In genomic region chr11:117901601-117902000, GRCh38 we compare ENCODE assay signal across 27 cellular contexts. TPM values are rescaled to one million over a fixed set of nuclear protein-coding genes. Genes with fewer than 3 reads are reported as not detected.
DNase-seq lines count a peak whose midpoint lies in the region; ATAC-seq and TF ChIP-seq lines count a peak whose summit lies in the region.
"Had no signal": no experiment of that assay in that cellular context is flagged by ENCODE, and none has a peak within 500 bp of the region (broad histone marks: within the 10 kb centered on the region; RNA-seq: fewer than 3 reads in every experiment).

No MANE protein-coding gene starts in this region.

- H3K9ac ChIP-seq in BLaER1: no peak overlapping the region

- no peak overlapping the region for H3K27ac ChIP-seq in BLaER1
- H3K27ac ChIP-seq: C4-2B, SJSA1 had no signal

- no peaks in the 10 kb centered on the region for H4K20me1 ChIP-seq in BLaER1

- intact Hi-C loops in CD14-positive monocyte (cut with micrococcal nuclease): loop anchor here (2.0 to 10.0 kb wide), 3 partner anchors 47 to 79 kb away; partner anchors contain the start of gene FXYD2 (in 1 of the 2)
- intact Hi-C loops in sciatic nerve (cut with DNase I): loop anchor here (10.0 kb wide), 1 partner anchor 57 kb away; no protein-coding TSS in a partner anchor

- peaks cover 25% of the 10 kb centered on the region for H3K4me1 ChIP-seq in BLaER1
- H3K4me1 ChIP-seq: SJSA1 had no signal

- peaks cover 0 to 1% (median 0%) of the 10 kb centered on the region in 7 donors for H3K9me3 Mint-ChIP-seq in CD14-positive monocyte
- H3K9me3 Mint-ChIP-seq in memory B cell: no peaks in the 10 kb centered on the region
- no peaks in the 10 kb centered on the region for H3K9me3 Mint-ChIP-seq in activated T-cell treated with anti-CD3 and anti-CD28 coated beads, Interleukin-2, amount 50 U/mL, for 24 hours
- H3K9me3 Mint-ChIP-seq: CD8-positive, alpha-beta memory T cell had no signal

- ATAC-seq in memory B cell (ENCODE audit: low read depth): no peak
- ATAC-seq in sciatic nerve: no peak
- ATAC-seq: PC-3 had no signal

- no peak for TF ChIP-seq CTCF in CD14-positive monocyte (IDR thresholded peaks at IDR 0.05)

- no peak overlapping the region for H3K4me3 ChIP-seq in BLaER1
- H3K4me3 ChIP-seq: MG63, SJSA1 had no signal

- no peaks in the 10 kb centered on the region for H3K9me3 ChIP-seq in BLaER1
- H3K9me3 ChIP-seq: MG63, SJSA1 had no signal

- peaks cover 21% of the 10 kb centered on the region for H3K4me1 Mint-ChIP-seq in CD14-positive monocyte
- peaks cover 13% of the 10 kb centered on the region for H3K4me1 Mint-ChIP-seq in memory B cell
- no peaks in the 10 kb centered on the region for H3K4me1 Mint-ChIP-seq in activated T-cell treated with anti-CD3 and anti-CD28 coated beads, Interleukin-2, amount 50 U/mL, for 24 hours (ENCODE audit: low read depth)

- H3K4me2 ChIP-seq in BLaER1: peak overlapping the region; percentile 5; the same call in 1 of the 2 replicates

- H3K4me3 Mint-ChIP-seq in CD14-positive monocyte (no peak overlapping the region), memory B cell (no peak overlapping the region)
- H3K4me3 Mint-ChIP-seq in activated T-cell treated with anti-CD3 and anti-CD28 coated beads, Interleukin-2, amount 50 U/mL, for 24 hours: no peak overlapping the region
- H3K4me3 Mint-ChIP-seq: CD8-positive, alpha-beta memory T cell had no signal

- H3K27me3 Mint-ChIP-seq in CD14-positive monocyte (ENCODE audit: low read depth in 3 of 3) (peaks cover 2 to 3% (median 2%) of the 10 kb centered on the region in 3 donors), memory B cell (no peaks in the 10 kb centered on the region)
- no peaks in the 10 kb centered on the region for H3K27me3 Mint-ChIP-seq in activated T-cell treated with anti-CD3 and anti-CD28 coated beads, Interleukin-2, amount 50 U/mL, for 24 hours

- H3K36me3 Mint-ChIP-seq in CD14-positive monocyte: no peaks in the 10 kb centered on the region
- no peaks in the 10 kb centered on the region for H3K36me3 Mint-ChIP-seq in memory B cell
- no peaks in the 10 kb centered on the region for H3K36me3 Mint-ChIP-seq in activated T-cell treated with anti-CD3 and anti-CD28 coated beads, Interleukin-2, amount 50 U/mL, for 24 hours (ENCODE audit: low read depth)
- H3K36me3 Mint-ChIP-seq: CD8-positive, alpha-beta memory T cell had no signal

- H3K27ac Mint-ChIP-seq in CD14-positive monocyte: no peak overlapping the region
- H3K27ac Mint-ChIP-seq in memory B cell: peak overlapping the region; percentile 50
- H3K27ac Mint-ChIP-seq in activated T-cell treated with anti-CD3 and anti-CD28 coated beads, Interleukin-2, amount 50 U/mL, for 24 hours: no peak overlapping the region

- DNase-seq in CD14-positive monocyte (ENCODE audit: low spot score) (peak; percentile 43), memory B cell (ENCODE audit: low spot score in 2 of 2) (no peak), sciatic nerve (ENCODE audit: low spot score) (peak; percentile 42), midbrain (lab: John Stamatoyannopoulos, UW) (no peak), UCSD-AML1 (lab: John Stamatoyannopoulos, UW; ENCODE audit: unreplicated experiment) (no peak)
- no peak for DNase-seq in activated T-cell treated with anti-CD3 and anti-CD28 coated beads, Interleukin-2, amount 50 U/mL, for 24 hours
- DNase-seq: DMS 273 treated with DMSO at 0.1 percent for 48 hours; GF-D8; HCEC 1CT; IMR-90; KG1; MG63; NCI-H1105 treated with DMSO at 0.1 percent for 48 hours; NCI-H146; NCI-H1930; NCI-H2107; NCI-H524 treated with DMSO at 0.1 percent for 48 hours; NCI-H82; NK-92 treated with Interleukin-12 subunit alpha and Interleukin-12 subunit beta, amount 100 ng/mL, for 24 hours; PC-3; Right ventricle myocardium superior had no signal

- no peaks in the 10 kb centered on the region for H3K27me3 ChIP-seq in BLaER1
- H3K27me3 ChIP-seq: MG63, SJSA1 had no signal

- no peaks in the 10 kb centered on the region for H3K36me3 ChIP-seq in BLaER1
- H3K36me3 ChIP-seq: MG63, SJSA1 had no signal

RNA-seq across cellular contexts. Expression of gene FXYD6, which starts 25.1 kb away (rescaled TPM):
- 10 to 100 TPM; 36.4 to 44.1 TPM for polyA plus RNA-seq in CD14-positive monocyte
- 141 TPM for total RNA-seq in sciatic nerve
- total RNA-seq: IMR-90, PC-3 had no signal
- polyA plus RNA-seq: CD8-positive, alpha-beta memory T cell had no signal

RNA-seq across cellular contexts. Expression of gene TMPRSS13, which starts 27.6 kb away (rescaled TPM):
- under 1 TPM; 0.17 to 0.37 TPM for polyA plus RNA-seq in CD14-positive monocyte
- 0.58 TPM for total RNA-seq in sciatic nerve
- total RNA-seq: A673, IMR-90, Right ventricle myocardium superior, RPMI7951, SJSA1 had no signal
- polyA plus RNA-seq: IMR-90 had no signal

Comparison
In these comparisons a context has a peak if more than half of its experiments do, and no peak if none do; other contexts are left out.
1. DNase-seq: peak in CD14-positive monocyte (single experiment) and sciatic nerve (single experiment); none in memory B cell (0 of 2), midbrain (single experiment), activated T-cell treated with anti-CD3 and anti-CD28 coated beads, Interleukin-2, amount 50 U/mL, for 24 hours (single experiment) and UCSD-AML1 (single experiment).